Comparison of ENCODE assay signal across 14 cellular contexts in the genomic region with DNA sequence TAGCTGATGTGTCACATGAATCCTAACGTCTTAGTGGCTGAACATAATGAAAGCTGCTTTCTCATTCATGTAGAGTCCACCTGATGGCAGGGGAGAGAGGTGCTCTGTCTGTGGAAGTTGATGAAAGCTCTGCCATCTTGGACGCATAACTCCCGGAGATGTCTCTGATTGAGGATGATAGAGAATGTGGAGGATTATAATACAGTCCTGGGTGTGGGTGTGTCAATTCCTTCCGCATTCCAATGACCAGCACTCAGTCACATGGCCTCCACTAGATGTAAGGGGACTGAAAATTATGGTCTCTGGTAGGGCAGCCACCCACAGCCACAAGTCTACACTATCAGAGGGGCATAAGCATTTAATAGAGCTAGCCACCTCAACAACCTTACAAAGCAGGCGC.
"Had no signal": no experiment of that assay in that cellular context is flagged by ENCODE, and none has a peak within 500 bp of the region (broad histone marks: within the 10 kb centered on the region; RNA-seq: fewer than 3 reads in every experiment).

No MANE protein-coding gene starts in this region.

- H3K4me3 ChIP-seq: dorsolateral prefrontal cortex, left lung, tibial nerve had no signal

- DNase-seq: activated B cell treated with CpG ODN at 0.5 μM for 24 hours; activated CD4-positive, alpha-beta T cell treated with anti-CD3 and anti-CD28 coated beads, Interleukin-2, amount 10 ng/mL, durations not matched to agents 7 days and 5 days; activated effector memory CD4-positive, alpha-beta T cell treated with Interleukin-2 at 50 U/mL for 16 hours; activated naive CD8-positive, alpha-beta T cell treated with anti-CD3 and anti-CD28 coated beads, Interleukin-2, amount 10 ng/mL, durations not matched to agents 7 days and 5 days; aorta; dorsolateral prefrontal cortex; left lung; stimulated activated CD4-positive, alpha-beta T cell treated with anti-CD3 and anti-CD28 coated beads, Interleukin-2, amount 100 ng/mL, for 24 hours; stimulated activated naive B cell treated with anti-CD40 and anti-IgM and Interleukin-4, amounts not matched to agents 10 μg/mL and 1 μg/mL and 100 μg/mL, for 72 hours; T-helper 17 cell had no signal

- H3K4me1 Mint-ChIP-seq: activated B cell treated with CpG ODN at 0.5 μM for 24 hours had no signal

- H3K36me3 ChIP-seq: left lung, tibial nerve had no signal

- H3K9me3 ChIP-seq: left lung, tibial nerve had no signal

- H3K27me3 Mint-ChIP-seq: activated CD4-positive, alpha-beta T cell treated with anti-CD3 and anti-CD28 coated beads, Interleukin-2, amount 10 ng/mL, durations not matched to agents 7 days and 5 days; activated naive CD8-positive, alpha-beta T cell treated with anti-CD3 and anti-CD28 coated beads, Interleukin-2, amount 10 ng/mL, durations not matched to agents 7 days and 5 days; T-helper 17 cell had no signal

- ATAC-seq: esophagus mucosa; sciatic nerve; stimulated activated naive B cell treated with anti-CD40 and anti-IgM and Interleukin-4, amounts not matched to agents 10 μg/mL and 1 μg/mL and 100 μg/mL, for 72 hours; T-helper 17 cell had no signal

- FAIRE-seq: bronchial epithelial cell had no signal

- H3K27ac ChIP-seq: dorsolateral prefrontal cortex, left lung, tibial nerve had no signal

- H3K4me3 Mint-ChIP-seq: activated B cell treated with CpG ODN at 0.5 μM for 24 hours; activated CD4-positive, alpha-beta T cell treated with anti-CD3 and anti-CD28 coated beads, Interleukin-2, amount 10 ng/mL, durations not matched to agents 7 days and 5 days; stimulated activated naive B cell treated with anti-CD40 and anti-IgM and Interleukin-4, amounts not matched to agents 10 μg/mL and 1 μg/mL and 100 μg/mL, for 72 hours; T-helper 17 cell had no signal

- H3K9me3 Mint-ChIP-seq: activated B cell treated with CpG ODN at 0.5 μM for 24 hours; activated naive CD8-positive, alpha-beta T cell treated with anti-CD3 and anti-CD28 coated beads, Interleukin-2, amount 10 ng/mL, durations not matched to agents 7 days and 5 days had no signal

- H3K4me1 ChIP-seq: tibial nerve had no signal

- H3K27ac Mint-ChIP-seq: activated B cell treated with CpG ODN at 0.5 μM for 24 hours; activated CD4-positive, alpha-beta T cell treated with anti-CD3 and anti-CD28 coated beads, Interleukin-2, amount 10 ng/mL, durations not matched to agents 7 days and 5 days; activated naive CD8-positive, alpha-beta T cell treated with anti-CD3 and anti-CD28 coated beads, Interleukin-2, amount 10 ng/mL, durations not matched to agents 7 days and 5 days; stimulated activated naive B cell treated with anti-CD40 and anti-IgM and Interleukin-4, amounts not matched to agents 10 μg/mL and 1 μg/mL and 100 μg/mL, for 72 hours; T-helper 17 cell had no signal
